ENCODE assay signal across 1 cellular context in the genomic region with DNA sequence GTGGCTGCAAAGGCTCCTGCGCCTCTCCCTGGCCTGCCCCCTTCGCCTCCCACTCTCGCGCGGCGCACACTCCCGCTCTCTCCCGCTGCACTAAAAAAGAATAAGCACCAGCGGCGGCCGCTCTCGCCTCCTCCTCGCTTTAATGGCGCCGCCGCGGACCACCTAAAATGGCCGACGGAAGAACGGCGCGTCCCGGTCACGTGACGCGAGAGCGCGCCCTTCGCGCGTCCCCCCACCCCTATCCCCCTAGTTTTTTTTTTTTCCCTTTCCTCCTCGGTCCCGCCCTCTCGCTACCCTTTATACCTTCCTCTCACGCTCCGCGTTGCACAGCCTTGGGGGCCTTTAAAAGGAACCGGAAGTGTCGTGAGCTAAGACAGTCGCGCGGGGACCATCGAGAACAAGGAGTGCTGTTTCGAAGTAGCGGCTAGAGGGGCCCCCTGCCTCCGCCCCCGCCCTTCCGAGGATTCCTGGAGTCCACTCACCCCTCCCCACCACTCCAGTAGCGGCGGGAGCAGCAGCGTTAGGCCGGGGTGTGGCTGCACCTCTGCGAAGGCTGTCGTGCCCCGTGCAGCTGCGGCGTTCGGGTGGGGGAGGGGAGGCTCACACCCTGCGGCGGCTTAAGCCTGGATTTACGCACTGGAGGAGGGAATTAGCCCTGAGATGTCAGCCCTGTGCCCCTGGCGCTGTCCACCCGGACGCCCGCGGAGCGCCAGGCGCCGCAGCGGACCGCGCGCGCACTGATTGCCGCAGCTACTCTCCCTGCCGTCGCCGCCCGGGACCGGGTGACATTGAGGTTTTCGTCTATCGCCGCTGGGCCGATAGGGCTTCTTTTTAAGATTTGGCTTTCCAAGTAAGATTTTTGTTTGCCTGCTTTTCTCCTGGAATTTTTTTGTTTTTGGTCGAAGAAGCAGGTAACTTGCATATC.
TF ChIP-seq lines count a peak whose summit lies in the region.

A gene with protein sequence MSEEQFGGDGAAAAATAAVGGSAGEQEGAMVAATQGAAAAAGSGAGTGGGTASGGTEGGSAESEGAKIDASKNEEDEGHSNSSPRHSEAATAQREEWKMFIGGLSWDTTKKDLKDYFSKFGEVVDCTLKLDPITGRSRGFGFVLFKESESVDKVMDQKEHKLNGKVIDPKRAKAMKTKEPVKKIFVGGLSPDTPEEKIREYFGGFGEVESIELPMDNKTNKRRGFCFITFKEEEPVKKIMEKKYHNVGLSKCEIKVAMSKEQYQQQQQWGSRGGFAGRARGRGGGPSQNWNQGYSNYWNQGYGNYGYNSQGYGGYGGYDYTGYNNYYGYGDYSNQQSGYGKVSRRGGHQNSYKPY (minus strand): TSS at position 176 of the 925 bp plus-strand sequence. CDS start 313 bp downstream, outside the sequence.

TF ChIP-seq in HepG2, 621 proteins besides CTCF, POLR2A, EP300 and RAD21 (continued from another document and continues in another):
- TF ChIP-seq, protein P1, sequence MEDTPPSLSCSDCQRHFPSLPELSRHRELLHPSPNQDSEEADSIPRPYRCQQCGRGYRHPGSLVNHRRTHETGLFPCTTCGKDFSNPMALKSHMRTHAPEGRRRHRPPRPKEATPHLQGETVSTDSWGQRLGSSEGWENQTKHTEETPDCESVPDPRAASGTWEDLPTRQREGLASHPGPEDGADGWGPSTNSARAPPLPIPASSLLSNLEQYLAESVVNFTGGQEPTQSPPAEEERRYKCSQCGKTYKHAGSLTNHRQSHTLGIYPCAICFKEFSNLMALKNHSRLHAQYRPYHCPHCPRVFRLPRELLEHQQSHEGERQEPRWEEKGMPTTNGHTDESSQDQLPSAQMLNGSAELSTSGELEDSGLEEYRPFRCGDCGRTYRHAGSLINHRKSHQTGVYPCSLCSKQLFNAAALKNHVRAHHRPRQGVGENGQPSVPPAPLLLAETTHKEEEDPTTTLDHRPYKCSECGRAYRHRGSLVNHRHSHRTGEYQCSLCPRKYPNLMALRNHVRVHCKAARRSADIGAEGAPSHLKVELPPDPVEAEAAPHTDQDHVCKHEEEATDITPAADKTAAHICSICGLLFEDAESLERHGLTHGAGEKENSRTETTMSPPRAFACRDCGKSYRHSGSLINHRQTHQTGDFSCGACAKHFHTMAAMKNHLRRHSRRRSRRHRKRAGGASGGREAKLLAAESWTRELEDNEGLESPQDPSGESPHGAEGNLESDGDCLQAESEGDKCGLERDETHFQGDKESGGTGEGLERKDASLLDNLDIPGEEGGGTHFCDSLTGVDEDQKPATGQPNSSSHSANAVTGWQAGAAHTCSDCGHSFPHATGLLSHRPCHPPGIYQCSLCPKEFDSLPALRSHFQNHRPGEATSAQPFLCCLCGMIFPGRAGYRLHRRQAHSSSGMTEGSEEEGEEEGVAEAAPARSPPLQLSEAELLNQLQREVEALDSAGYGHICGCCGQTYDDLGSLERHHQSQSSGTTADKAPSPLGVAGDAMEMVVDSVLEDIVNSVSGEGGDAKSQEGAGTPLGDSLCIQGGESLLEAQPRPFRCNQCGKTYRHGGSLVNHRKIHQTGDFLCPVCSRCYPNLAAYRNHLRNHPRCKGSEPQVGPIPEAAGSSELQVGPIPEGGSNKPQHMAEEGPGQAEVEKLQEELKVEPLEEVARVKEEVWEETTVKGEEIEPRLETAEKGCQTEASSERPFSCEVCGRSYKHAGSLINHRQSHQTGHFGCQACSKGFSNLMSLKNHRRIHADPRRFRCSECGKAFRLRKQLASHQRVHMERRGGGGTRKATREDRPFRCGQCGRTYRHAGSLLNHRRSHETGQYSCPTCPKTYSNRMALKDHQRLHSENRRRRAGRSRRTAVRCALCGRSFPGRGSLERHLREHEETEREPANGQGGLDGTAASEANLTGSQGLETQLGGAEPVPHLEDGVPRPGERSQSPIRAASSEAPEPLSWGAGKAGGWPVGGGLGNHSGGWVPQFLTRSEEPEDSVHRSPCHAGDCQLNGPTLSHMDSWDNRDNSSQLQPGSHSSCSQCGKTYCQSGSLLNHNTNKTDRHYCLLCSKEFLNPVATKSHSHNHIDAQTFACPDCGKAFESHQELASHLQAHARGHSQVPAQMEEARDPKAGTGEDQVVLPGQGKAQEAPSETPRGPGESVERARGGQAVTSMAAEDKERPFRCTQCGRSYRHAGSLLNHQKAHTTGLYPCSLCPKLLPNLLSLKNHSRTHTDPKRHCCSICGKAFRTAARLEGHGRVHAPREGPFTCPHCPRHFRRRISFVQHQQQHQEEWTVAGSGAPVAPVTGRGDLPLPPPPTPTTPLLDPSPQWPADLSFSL (CRISPR knock-in tag; IDR thresholded peaks at IDR 0.05), result no peak; the same call in 1 of the 2 replicates
- no peak for TF ChIP-seq ZNF24 (IDR thresholded peaks at IDR 0.05)
- TF ChIP-seq PRPF4 (IDR thresholded peaks at IDR 0.05; ENCODE audit: low read depth, low read length, poor library complexity, severe bottlenecking), result peak; percentile 76
- peak; percentile 90; the same call in 1 of the 2 replicates for TF ChIP-seq ZNF354B (CRISPR knock-in tag; IDR thresholded peaks at IDR 0.05)
- TF ChIP-seq, protein P2, sequence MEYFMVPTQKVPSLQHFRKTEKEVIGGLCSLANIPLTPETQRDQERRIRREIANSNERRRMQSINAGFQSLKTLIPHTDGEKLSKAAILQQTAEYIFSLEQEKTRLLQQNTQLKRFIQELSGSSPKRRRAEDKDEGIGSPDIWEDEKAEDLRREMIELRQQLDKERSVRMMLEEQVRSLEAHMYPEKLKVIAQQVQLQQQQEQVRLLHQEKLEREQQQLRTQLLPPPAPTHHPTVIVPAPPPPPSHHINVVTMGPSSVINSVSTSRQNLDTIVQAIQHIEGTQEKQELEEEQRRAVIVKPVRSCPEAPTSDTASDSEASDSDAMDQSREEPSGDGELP (IDR thresholded peaks at IDR 0.05; ENCODE audit: borderline replicate concordance, low read depth), result peak; percentile 76; the same call in 1 of the 2 replicates
- peak; percentile 84; the same call in 1 of the 2 replicates for TF ChIP-seq IRF2 (CRISPR knock-in tag; IDR thresholded peaks at IDR 0.05)
- TF ChIP-seq GZF1 (CRISPR knock-in tag; IDR thresholded peaks at IDR 0.05), result no peak; the same call in 1 of the 2 replicates
- TF ChIP-seq ZNF296 (CRISPR knock-in tag; conservative IDR thresholded peaks at IDR 0.05), result peak; percentile 81; the same call in 1 of the 2 replicates
- no peak for TF ChIP-seq ZNF326 (CRISPR knock-in tag; IDR thresholded peaks at IDR 0.05; ENCODE audit: borderline replicate concordance)
- TF ChIP-seq AKAP8 (CRISPR knock-in tag; IDR thresholded peaks at IDR 0.05), result peak; percentile 64; the same call in 1 of the 2 replicates
- peak; percentile 86; the same call in 1 of the 2 replicates for TF ChIP-seq ARNT2 (CRISPR knock-in tag; IDR thresholded peaks at IDR 0.05; ENCODE audit: low read depth)
- TF ChIP-seq GABPB1 (CRISPR knock-in tag; IDR thresholded peaks at IDR 0.05), result peak; percentile 95
- 0 out of 2 replicates have a peak, but pooled peaks have one; percentile 77 for TF ChIP-seq ZNF510 (CRISPR knock-in tag; IDR thresholded peaks at IDR 0.05; ENCODE audit: low read depth)
- TF ChIP-seq, protein P3, sequence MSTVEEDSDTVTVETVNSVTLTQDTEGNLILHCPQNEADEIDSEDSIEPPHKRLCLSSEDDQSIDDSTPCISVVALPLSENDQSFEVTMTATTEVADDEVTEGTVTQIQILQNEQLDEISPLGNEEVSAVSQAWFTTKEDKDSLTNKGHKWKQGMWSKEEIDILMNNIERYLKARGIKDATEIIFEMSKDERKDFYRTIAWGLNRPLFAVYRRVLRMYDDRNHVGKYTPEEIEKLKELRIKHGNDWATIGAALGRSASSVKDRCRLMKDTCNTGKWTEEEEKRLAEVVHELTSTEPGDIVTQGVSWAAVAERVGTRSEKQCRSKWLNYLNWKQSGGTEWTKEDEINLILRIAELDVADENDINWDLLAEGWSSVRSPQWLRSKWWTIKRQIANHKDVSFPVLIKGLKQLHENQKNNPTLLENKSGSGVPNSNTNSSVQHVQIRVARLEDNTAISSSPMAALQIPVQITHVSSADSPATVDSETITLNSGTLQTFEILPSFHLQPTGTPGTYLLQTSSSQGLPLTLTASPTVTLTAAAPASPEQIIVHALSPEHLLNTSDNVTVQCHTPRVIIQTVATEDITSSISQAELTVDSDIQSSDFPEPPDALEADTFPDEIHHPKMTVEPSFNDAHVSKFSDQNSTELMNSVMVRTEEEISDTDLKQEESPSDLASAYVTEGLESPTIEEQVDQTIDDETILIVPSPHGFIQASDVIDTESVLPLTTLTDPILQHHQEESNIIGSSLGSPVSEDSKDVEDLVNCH (CRISPR knock-in tag; IDR thresholded peaks at IDR 0.05), result no peak
- TF ChIP-seq RBM22 (optimal IDR thresholded peaks at IDR 0.05; ENCODE audit: low read length), result no peak
- peak; percentile 74; the same call in 1 of the 2 replicates for TF ChIP-seq KDM4B (CRISPR knock-in tag; IDR thresholded peaks at IDR 0.05)
- TF ChIP-seq TAF1 (CRISPR knock-in tag; IDR thresholded peaks at IDR 0.05), result peak; percentile 85
- TF ChIP-seq, protein P4, sequence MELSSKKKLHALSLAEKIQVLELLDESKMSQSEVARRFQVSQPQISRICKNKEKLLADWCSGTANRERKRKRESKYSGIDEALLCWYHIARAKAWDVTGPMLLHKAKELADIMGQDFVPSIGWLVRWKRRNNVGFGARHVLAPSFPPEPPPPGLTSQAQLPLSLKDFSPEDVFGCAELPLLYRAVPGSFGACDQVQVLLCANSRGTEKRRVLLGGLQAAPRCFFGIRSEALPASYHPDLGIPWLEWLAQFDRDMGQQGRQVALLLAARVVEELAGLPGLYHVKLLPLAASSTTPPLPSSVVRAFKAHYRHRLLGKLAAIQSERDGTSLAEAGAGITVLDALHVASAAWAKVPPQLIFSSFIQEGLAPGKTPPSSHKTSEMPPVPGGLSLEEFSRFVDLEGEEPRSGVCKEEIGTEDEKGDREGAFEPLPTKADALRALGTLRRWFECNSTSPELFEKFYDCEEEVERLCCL (CRISPR knock-in tag; IDR thresholded peaks at IDR 0.05; ENCODE audit: borderline replicate concordance), result no peak
- peak; percentile 70 for TF ChIP-seq HDAC2 (CRISPR knock-in tag; IDR thresholded peaks at IDR 0.05)
- peak; percentile 34; the same call in 1 of the 2 replicates for TF ChIP-seq ZFP1 (CRISPR knock-in tag; IDR thresholded peaks at IDR 0.05)
- TF ChIP-seq KLF16 (CRISPR knock-in tag; IDR thresholded peaks at IDR 0.05), result peak in 1 of 2 experiments; percentile 87; a peak in 2 of 4 replicates
- TF ChIP-seq AHR (CRISPR knock-in tag; IDR thresholded peaks at IDR 0.05), result peak; percentile 79
- peak; percentile 93 for TF ChIP-seq STAT5B (CRISPR knock-in tag; IDR thresholded peaks at IDR 0.05)
- TF ChIP-seq PAWR (CRISPR knock-in tag; IDR thresholded peaks at IDR 0.05; ENCODE audit: borderline replicate concordance), result 0 out of 2 replicates have a peak, but pooled peaks have one; percentile 50
- TF ChIP-seq ZNF562 (CRISPR knock-in tag; IDR thresholded peaks at IDR 0.05; ENCODE audit: borderline replicate concordance), result peak; percentile 72; the same call in 1 of the 2 replicates
- TF ChIP-seq, protein P5, sequence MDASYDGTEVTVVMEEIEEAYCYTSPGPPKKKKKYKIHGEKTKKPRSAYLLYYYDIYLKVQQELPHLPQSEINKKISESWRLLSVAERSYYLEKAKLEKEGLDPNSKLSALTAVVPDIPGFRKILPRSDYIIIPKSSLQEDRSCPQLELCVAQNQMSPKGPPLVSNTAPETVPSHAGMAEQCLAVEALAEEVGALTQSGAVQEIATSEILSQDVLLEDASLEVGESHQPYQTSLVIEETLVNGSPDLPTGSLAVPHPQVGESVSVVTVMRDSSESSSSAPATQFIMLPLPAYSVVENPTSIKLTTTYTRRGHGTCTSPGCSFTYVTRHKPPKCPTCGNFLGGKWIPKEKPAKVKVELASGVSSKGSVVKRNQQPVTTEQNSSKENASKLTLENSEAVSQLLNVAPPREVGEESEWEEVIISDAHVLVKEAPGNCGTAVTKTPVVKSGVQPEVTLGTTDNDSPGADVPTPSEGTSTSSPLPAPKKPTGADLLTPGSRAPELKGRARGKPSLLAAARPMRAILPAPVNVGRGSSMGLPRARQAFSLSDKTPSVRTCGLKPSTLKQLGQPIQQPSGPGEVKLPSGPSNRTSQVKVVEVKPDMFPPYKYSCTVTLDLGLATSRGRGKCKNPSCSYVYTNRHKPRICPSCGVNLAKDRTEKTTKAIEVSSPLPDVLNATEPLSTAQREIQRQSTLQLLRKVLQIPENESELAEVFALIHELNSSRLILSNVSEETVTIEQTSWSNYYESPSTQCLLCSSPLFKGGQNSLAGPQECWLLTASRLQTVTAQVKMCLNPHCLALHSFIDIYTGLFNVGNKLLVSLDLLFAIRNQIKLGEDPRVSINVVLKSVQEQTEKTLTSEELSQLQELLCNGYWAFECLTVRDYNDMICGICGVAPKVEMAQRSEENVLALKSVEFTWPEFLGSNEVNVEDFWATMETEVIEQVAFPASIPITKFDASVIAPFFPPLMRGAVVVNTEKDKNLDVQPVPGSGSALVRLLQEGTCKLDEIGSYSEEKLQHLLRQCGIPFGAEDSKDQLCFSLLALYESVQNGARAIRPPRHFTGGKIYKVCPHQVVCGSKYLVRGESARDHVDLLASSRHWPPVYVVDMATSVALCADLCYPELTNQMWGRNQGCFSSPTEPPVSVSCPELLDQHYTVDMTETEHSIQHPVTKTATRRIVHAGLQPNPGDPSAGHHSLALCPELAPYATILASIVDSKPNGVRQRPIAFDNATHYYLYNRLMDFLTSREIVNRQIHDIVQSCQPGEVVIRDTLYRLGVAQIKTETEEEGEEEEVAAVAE (CRISPR knock-in tag; IDR thresholded peaks at IDR 0.05; ENCODE audit: borderline replicate concordance), result peak; percentile 50; the same call in 1 of the 2 replicates
- TF ChIP-seq ZNF557 (CRISPR knock-in tag; IDR thresholded peaks at IDR 0.05), result peak; percentile 50; the same call in 1 of the 2 replicates
- TF ChIP-seq ATF7 (IDR thresholded peaks at IDR 0.05), result no peak
- TF ChIP-seq ATF7 (CRISPR knock-in tag; IDR thresholded peaks at IDR 0.05), result no peak
- TF ChIP-seq ZNF235 (CRISPR knock-in tag; IDR thresholded peaks at IDR 0.05; ENCODE audit: borderline replicate concordance), result no peak
- peak; percentile 68; the same call in 1 of the 2 replicates for TF ChIP-seq GTF2F1 (IDR thresholded peaks at IDR 0.05; ENCODE audit: low read length)
- TF ChIP-seq HES4 (CRISPR knock-in tag; IDR thresholded peaks at IDR 0.05; ENCODE audit: borderline replicate concordance), result peak; percentile 65; the same call in 1 of the 2 replicates
- TF ChIP-seq, protein P6, sequence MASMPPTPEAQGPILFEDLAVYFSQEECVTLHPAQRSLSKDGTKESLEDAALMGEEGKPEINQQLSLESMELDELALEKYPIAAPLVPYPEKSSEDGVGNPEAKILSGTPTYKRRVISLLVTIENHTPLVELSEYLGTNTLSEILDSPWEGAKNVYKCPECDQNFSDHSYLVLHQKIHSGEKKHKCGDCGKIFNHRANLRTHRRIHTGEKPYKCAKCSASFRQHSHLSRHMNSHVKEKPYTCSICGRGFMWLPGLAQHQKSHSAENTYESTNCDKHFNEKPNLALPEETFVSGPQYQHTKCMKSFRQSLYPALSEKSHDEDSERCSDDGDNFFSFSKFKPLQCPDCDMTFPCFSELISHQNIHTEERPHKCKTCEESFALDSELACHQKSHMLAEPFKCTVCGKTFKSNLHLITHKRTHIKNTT (CRISPR knock-in tag; IDR thresholded peaks at IDR 0.05), result no peak
- peak; percentile 19; the same call in 1 of the 2 replicates for TF ChIP-seq ONECUT2 (CRISPR knock-in tag; IDR thresholded peaks at IDR 0.05)
- TF ChIP-seq KDM5B (CRISPR knock-in tag; IDR thresholded peaks at IDR 0.05; ENCODE audit: borderline replicate concordance), result peak; percentile 53
- no peak for TF ChIP-seq NFIB (CRISPR knock-in tag; IDR thresholded peaks at IDR 0.05; ENCODE audit: borderline replicate concordance)
